In genomic region chrX:63513825-63514574, GRCh38 we compare ENCODE assay signal across 17 cellular contexts.
DNase-seq lines count a peak whose midpoint lies in the region; ATAC-seq and TF ChIP-seq lines count a peak whose summit lies in the region.
"Had no signal": no experiment of that assay in that cellular context is flagged by ENCODE, and none has a peak within 500 bp of the region (broad histone marks: within the 10 kb centered on the region; RNA-seq: fewer than 3 reads in every experiment).

No MANE protein-coding gene starts in this region.

- H3K4me3 ChIP-seq in SK-N-SH (ENCODE audit: low read depth in 2 of 2, low read length in 1 of 2) (no peak overlapping the region), testis (no peak overlapping the region)
- H3K4me3 ChIP-seq: sigmoid colon, thyroid gland had no signal

- H3K4me1 ChIP-seq in SK-N-SH (ENCODE audit: control insufficient read depth in 1 of 2, insufficient read depth in 2 of 2, low read depth in 1 of 2, low read length in 1 of 2) (no peaks in the 10 kb centered on the region), testis (peaks cover 6% of the 10 kb centered on the region)
- H3K4me1 ChIP-seq: thyroid gland had no signal

- H3K9me3 Mint-ChIP-seq in MCF 10A (ENCODE audit: unreplicated experiment), result no peaks in the 10 kb centered on the region
- H3K9me3 Mint-ChIP-seq: activated T-cell treated with anti-CD3 and anti-CD28 coated beads, Interleukin-2, amount 50 U/mL, for 72 hours; central memory CD8-positive, alpha-beta T cell had no signal

- no peak overlapping the region for H3K4me3 Mint-ChIP-seq in MCF 10A (ENCODE audit: unreplicated experiment)
- H3K4me3 Mint-ChIP-seq: activated T-cell treated with anti-CD3 and anti-CD28 coated beads, Interleukin-2, amount 50 U/mL, for 72 hours; central memory CD8-positive, alpha-beta T cell had no signal

- no peak for TF ChIP-seq RAD21 in SK-N-SH (IDR thresholded peaks at IDR 0.05; ENCODE audit: low read length)

- H3K36me3 ChIP-seq in SK-N-SH (replicated peaks in 1 of 2; ENCODE audit: control insufficient read depth in 1 of 2, insufficient read depth in 2 of 2, low read length in 1 of 2) (no peaks in the 10 kb centered on the region), testis (ENCODE audit: low read depth, missing control alignments) (no peaks in the 10 kb centered on the region)
- H3K36me3 ChIP-seq: sigmoid colon, thyroid gland had no signal

- in situ Hi-C loops in KBM-7 (cut with MboI; ENCODE audit: low pct_unique_long_range_greater_than_20kb, low sequenced_read_pairs), result no loop called here

- no TSS peak for BruUV-seq in MCF 10A (replicated peaks; lab: Mats Ljungman, UMichigan)

- H3K36me3 Mint-ChIP-seq in MCF 10A (ENCODE audit: insufficient read depth, unreplicated experiment), result peaks cover 3% of the 10 kb centered on the region

- no peak for ATAC-seq in SK-N-SH treated with all-trans-retinoic acid at 6 μM for 48 hours
- ATAC-seq in HG03460 (IDR thresholded peaks at IDR 0.05; ENCODE audit: unreplicated experiment), result no peak
- ATAC-seq: activated T-cell treated with anti-CD3 and anti-CD28 coated beads, Interleukin-2, amount 50 U/mL, for 72 hours had no signal

- no peaks in the 10 kb centered on the region for H3K9me3 ChIP-seq in SK-N-SH
- H3K9me3 ChIP-seq in testis, result no peaks in the 10 kb centered on the region
- H3K9me3 ChIP-seq: sigmoid colon, thyroid gland had no signal

- no peaks in the 10 kb centered on the region for H3K4me1 Mint-ChIP-seq in MCF 10A (ENCODE audit: insufficient read depth, unreplicated experiment)

- no peak overlapping the region for H2AFZ ChIP-seq in SK-N-SH (ENCODE audit: low read depth)

- no peaks in the 10 kb centered on the region for H3F3A ChIP-seq in SK-N-SH (replicated peaks; ENCODE audit: insufficient read depth)

- WGBS in SK-N-SH (ENCODE audit: low lambda C conversion rate), result 46% methylated on average over 5 of the region's 5 CpGs
- WGBS in testis, 2 donors, result 14 to 26% methylated on average over 5 of the region's 5 CpGs

- no peaks in the 10 kb centered on the region for H3K79me2 ChIP-seq in SK-N-SH (ENCODE audit: insufficient read depth)

- CTCF ChIA-PET in SK-N-SH (lab: Yijun Ruan, JAX), result no interaction called here
- CTCF ChIA-PET in MCF 10A (lab: Yijun Ruan, JAX), result interaction anchor here (0.6 to 2.3 kb wide), 2 partner anchors 11 to 14 kb away, joined by 3 to 7 read pairs; no protein-coding TSS in a partner anchor

- H3K27ac Mint-ChIP-seq in MCF 10A (ENCODE audit: low read depth, unreplicated experiment), result peak overlapping the region; percentile 72
- H3K27ac Mint-ChIP-seq: activated T-cell treated with anti-CD3 and anti-CD28 coated beads, Interleukin-2, amount 50 U/mL, for 72 hours had no signal

- H3K27me3 Mint-ChIP-seq in MCF 10A (ENCODE audit: insufficient read depth, unreplicated experiment), result no peaks in the 10 kb centered on the region
- H3K27me3 Mint-ChIP-seq: central memory CD8-positive, alpha-beta T cell had no signal

- POLR2A ChIA-PET in SK-N-SH (lab: Yijun Ruan, JAX), result no interaction called here
- POLR2A ChIA-PET in MCF 10A (lab: Yijun Ruan, JAX), result interaction anchor here (0.6 to 1.4 kb wide), 3 partner anchors 12 to 47 kb away, joined by 3 read pairs; no protein-coding TSS in a partner anchor

- H4K20me1 ChIP-seq in SK-N-SH (ENCODE audit: insufficient read depth), result no peaks in the 10 kb centered on the region

- H3K27me3 ChIP-seq in SK-N-SH (ENCODE audit: insufficient read depth) (no peaks in the 10 kb centered on the region), testis (no peaks in the 10 kb centered on the region)
- H3K27me3 ChIP-seq: sigmoid colon, thyroid gland had no signal

- no peak for TF ChIP-seq EP300 in SK-N-SH (IDR thresholded peaks at IDR 0.05; ENCODE audit: borderline replicate concordance in 1 of 2, low read depth in 1 of 2, low read length in 1 of 2)

- no peak overlapping the region for H3K9ac ChIP-seq in SK-N-SH

- intact Hi-C loops in MCF 10A (cut with micrococcal nuclease) (no loop called here), testis (cut with DNase I; ENCODE audit: low total_unique reads) (no loop called here)

- TF ChIP-seq CTCF in SK-N-SH (IDR thresholded peaks at IDR 0.05) (no peak), MCF 10A (IDR thresholded peaks at IDR 0.05; ENCODE audit: unreplicated experiment) (no peak), testis (IDR thresholded peaks at IDR 0.05) (no peak)

- no peak for DNase-seq in SK-N-SH
- DNase-seq in MCF 10A (ENCODE audit: unreplicated experiment), result peak; percentile 36
- DNase-seq in hepatic stellate cell (ENCODE audit: low spot score), result peak; percentile 16
- peak; percentile 14 for DNase-seq in testis
- no peak for DNase-seq in ecto neural progenitor cell (ENCODE audit: low spot score)
- DNase-seq in KBM-7, result no peak
- DNase-seq: activated CD4-positive, CD25-positive, alpha-beta regulatory T cell treated with anti-CD3 and anti-CD28 coated beads, Interleukin-2, amount 50 U/mL, for 72 hours; activated T-cell treated with anti-CD3 and anti-CD28 coated beads, Interleukin-2, amount 50 U/mL, for 72 hours; glutamatergic neuron; NCI-H1092 treated with DMSO at 0.1 percent for 48 hours; NCI-H526 treated with DMSO at 0.1 percent for 48 hours; sigmoid colon; thyroid gland had no signal

- H3K9me2 ChIP-seq in SK-N-SH, result no peaks in the 10 kb centered on the region

- no peak for TF ChIP-seq POLR2A in testis (IDR thresholded peaks at IDR 0.05)

- H3K27ac ChIP-seq in SK-N-SH (ENCODE audit: low read depth in 2 of 2, low read length in 1 of 2) (no peak overlapping the region), testis (no peak overlapping the region)
- H3K27ac ChIP-seq: HL-60, thyroid gland had no signal

- H3K4me2 ChIP-seq in SK-N-SH, result no peak overlapping the region

TF ChIP-seq in SK-N-SH treated with all-trans-retinoic acid at 6 μM for 48 hours, 23 proteins besides CTCF, POLR2A, EP300 and RAD21 (continues in another document):
- no peak for TF ChIP-seq TSHZ2 (CRISPR knock-in tag; IDR thresholded peaks at IDR 0.05)
- no peak for TF ChIP-seq ZFP30 (CRISPR knock-in tag; IDR thresholded peaks at IDR 0.05)

TF ChIP-seq in SK-N-SH, 30 proteins besides CTCF, POLR2A, EP300 and RAD21:
- TF ChIP-seq TAF1 (IDR thresholded peaks at IDR 0.05; ENCODE audit: borderline replicate concordance, low read depth, low read length), result no peak
- TF ChIP-seq RFX5 (IDR thresholded peaks at IDR 0.05; ENCODE audit: low read length), result no peak
- no peak for TF ChIP-seq SIN3A (IDR thresholded peaks at IDR 0.05; ENCODE audit: borderline replicate concordance, low read depth, low read length)
- TF ChIP-seq USF1 (IDR thresholded peaks at IDR 0.05; ENCODE audit: borderline replicate concordance, low read depth), result no peak
- no peak for TF ChIP-seq FOXM1 (IDR thresholded peaks at IDR 0.05; ENCODE audit: low read depth)
- no peak for TF ChIP-seq MXI1 (IDR thresholded peaks at IDR 0.05; ENCODE audit: low read depth, low read length)
- no peak for TF ChIP-seq IRF3 (IDR thresholded peaks at IDR 0.05; ENCODE audit: low read depth, low read length)
- TF ChIP-seq ZBTB33 (IDR thresholded peaks at IDR 0.05; ENCODE audit: borderline replicate concordance, low read depth), result no peak
- TF ChIP-seq SMC3 (IDR thresholded peaks at IDR 0.05; ENCODE audit: low read depth, low read length), result no peak
- no peak for TF ChIP-seq RXRA (IDR thresholded peaks at IDR 0.05; ENCODE audit: borderline replicate concordance, low read depth)
- no peak for TF ChIP-seq ELF1 (IDR thresholded peaks at IDR 0.05)
- TF ChIP-seq PBX3 (IDR thresholded peaks at IDR 0.05), result no peak
TF ChIP-seq in SK-N-SH: peak in this region for 0.

Comparison
In these comparisons a context has a peak if more than half of its experiments do, and no peak if none do; other contexts are left out.
1. DNase-seq: peak in MCF 10A (single experiment), hepatic stellate cell (single experiment) and testis (single experiment); none in SK-N-SH (single experiment), ecto neural progenitor cell (single experiment) and KBM-7 (single experiment).